Comparison of ENCODE assay signal across 1 cellular context in the genomic region with DNA sequence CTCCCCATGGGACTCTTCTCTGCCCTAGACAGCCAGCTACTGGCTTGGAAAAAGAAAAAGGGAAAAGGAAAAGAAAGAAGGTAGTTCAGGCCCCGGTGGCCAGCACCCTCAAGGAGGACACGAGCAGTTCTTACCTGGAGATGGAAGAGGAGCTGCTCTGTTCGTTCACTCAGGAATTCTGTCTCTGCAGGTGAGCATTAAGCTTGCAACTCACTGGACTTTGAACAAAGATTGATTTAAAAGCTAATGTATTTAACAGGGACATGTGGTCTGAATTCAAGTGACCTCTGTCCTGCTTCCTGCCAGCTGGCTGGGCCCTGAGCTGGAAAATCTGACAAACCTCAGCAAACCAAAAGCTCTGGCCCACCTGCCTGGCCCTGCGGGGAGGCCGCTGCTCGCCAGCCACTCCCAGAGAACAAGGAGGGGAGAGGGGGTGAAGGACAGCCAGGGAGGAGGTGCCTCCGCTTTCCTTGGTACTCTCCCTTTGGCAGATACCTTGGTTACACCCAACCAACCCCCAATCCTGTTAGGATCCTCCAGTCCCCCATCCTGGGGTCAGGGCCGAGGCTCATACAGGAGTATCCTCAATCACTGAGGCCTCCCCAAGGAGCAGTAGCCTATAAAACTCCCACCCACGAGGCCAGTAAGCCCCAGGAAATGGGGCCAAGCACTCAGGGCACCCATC.
A peak's percentile ranks its signal among the peaks of the same experiment; 100 is the strongest.
TF ChIP-seq lines count a peak whose summit lies in the region.

Gene PDZK1 (minus strand): TSS at position 186 of the 685 bp plus-strand sequence. CDS start 19,347 bp downstream, outside the sequence.

TF ChIP-seq in liver, 16 proteins besides CTCF, POLR2A, EP300 and RAD21 (continued from another document):
- TF ChIP-seq REST (IDR thresholded peaks at IDR 0.05): peak; percentile 89
- peak; percentile 83 for TF ChIP-seq ZBTB33 (IDR thresholded peaks at IDR 0.05)
- TF ChIP-seq FOXA1 (IDR thresholded peaks at IDR 0.05): peak; percentile 35
- TF ChIP-seq MAX (IDR thresholded peaks at IDR 0.05): peak; percentile 92
- peak; percentile 95 for TF ChIP-seq HNF4A (conservative IDR thresholded peaks at IDR 0.05)
- TF ChIP-seq ATF3 (IDR thresholded peaks at IDR 0.05): peak; percentile 97
- peak; percentile 88 to 90 for TF ChIP-seq RXRA (IDR thresholded peaks at IDR 0.05)
